2 cellular contexts compared by ENCODE assay signal in genomic region chr9:132377769-132378168, GRCh38. TPM values are rescaled to one million over a fixed set of nuclear protein-coding genes. Genes with fewer than 3 reads are reported as not detected.
"Had no signal": no experiment of that assay in that cellular context is flagged by ENCODE, and none has a peak within 500 bp of the region (broad histone marks: within the 10 kb centered on the region; RNA-seq: fewer than 3 reads in every experiment).

No MANE protein-coding gene starts in this region.

RNA-seq across cellular contexts. Expression of gene CFAP77, which starts 32.2 kb away (rescaled TPM):
- total RNA-seq: M059J, Peyer's patch had no signal
